ENCODE assay signal across 1 cellular context in genomic region chr2:160457588-160457987, GRCh38.
A peak's percentile ranks its signal among the peaks of the same experiment; 100 is the strongest.
TF ChIP-seq lines count a peak whose summit lies in the region.

No MANE protein-coding gene starts in this region.

TF ChIP-seq in HepG2, 621 proteins besides CTCF, POLR2A, EP300 and RAD21:
- TF ChIP-seq ARID4A (CRISPR knock-in tag; IDR thresholded peaks at IDR 0.05; ENCODE audit: borderline replicate concordance), result no peak
- no peak for TF ChIP-seq ZNF235 (CRISPR knock-in tag; IDR thresholded peaks at IDR 0.05; ENCODE audit: borderline replicate concordance)
- TF ChIP-seq ZSCAN29 (CRISPR knock-in tag; conservative IDR thresholded peaks at IDR 0.05), result no peak
- no peak for TF ChIP-seq RFX3 (CRISPR knock-in tag; IDR thresholded peaks at IDR 0.05)
- no peak for TF ChIP-seq ZNF337 (CRISPR knock-in tag; IDR thresholded peaks at IDR 0.05; ENCODE audit: borderline replicate concordance, low read depth)
- peak; percentile 49; the same call in 1 of the 2 replicates for TF ChIP-seq FOXP1 (IDR thresholded peaks at IDR 0.05)
- no peak for TF ChIP-seq FOXP1 (CRISPR knock-in tag; IDR thresholded peaks at IDR 0.05)
